ENCODE assay signal across 8 cellular contexts in the genomic region with DNA sequence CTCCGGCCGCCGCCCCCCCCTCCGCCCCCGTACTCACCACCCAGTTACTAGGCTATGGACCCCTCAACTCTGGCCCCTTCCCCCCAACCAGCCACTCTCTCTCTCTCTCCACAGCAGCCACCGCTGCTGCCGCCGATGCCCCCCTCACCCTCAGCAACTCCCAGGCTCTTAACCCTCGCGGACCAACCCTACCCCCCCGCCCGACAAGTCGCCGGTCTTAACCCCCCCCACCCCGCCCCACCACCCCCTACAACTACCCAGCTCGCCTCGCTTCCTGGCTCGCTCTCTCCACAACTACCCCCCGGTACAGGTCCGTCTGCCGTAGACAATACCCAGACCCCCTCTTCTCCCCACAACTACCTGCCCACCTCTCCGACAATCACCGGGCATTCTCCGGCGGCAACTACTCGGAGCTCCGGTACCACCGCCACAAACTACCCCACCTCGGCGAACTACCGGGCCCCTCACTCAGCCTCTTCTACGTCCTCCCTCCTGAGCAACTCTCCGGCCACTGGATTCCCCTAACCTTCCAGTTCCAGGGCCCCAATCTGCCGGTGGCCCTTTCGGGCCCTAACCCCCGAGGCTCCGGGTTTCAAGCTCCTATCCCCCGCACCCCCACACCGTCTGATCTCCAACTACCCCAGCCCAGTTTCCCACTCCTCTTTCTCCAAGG. TPM values are rescaled to one million over a fixed set of nuclear protein-coding genes. Genes with fewer than 3 reads are reported as not detected.
DNase-seq lines count a peak whose midpoint lies in the region; ATAC-seq and TF ChIP-seq lines count a peak whose summit lies in the region.

No MANE protein-coding gene starts in this region.

- peak; percentile 47 for DNase-seq in GM20000 (ENCODE audit: low spot score)
- DNase-seq in SJSA1 (ENCODE audit: low read depth in 1 of 2, low spot score in 2 of 2), result no peak
- DNase-seq in MV-4-11 (lab: John Stamatoyannopoulos, UW), result no peak
- no peak for DNase-seq in NCI-H446 treated with DMSO at 0.1 percent for 48 hours (lab: John Stamatoyannopoulos, UW)

- no peak for ATAC-seq in GM21529 (IDR thresholded peaks at IDR 0.05; ENCODE audit: unreplicated experiment)
- ATAC-seq in HG03521 (IDR thresholded peaks at IDR 0.05; ENCODE audit: unreplicated experiment), result no peak

- H3K27me3 ChIP-seq in SJSA1 (replicated peaks), result no peaks in the 10 kb centered on the region
- H3K27me3 ChIP-seq in ectodermal cell (ENCODE audit: control insufficient read depth, insufficient read depth, low read length, poor library complexity, severe bottlenecking), result no peaks in the 10 kb centered on the region
- H3K27me3 ChIP-seq in muscle layer of duodenum (ENCODE audit: low read depth, low read length), result no peaks in the 10 kb centered on the region

- H3K4me3 ChIP-seq in SJSA1, result peak overlapping the region; percentile 60
- H3K4me3 ChIP-seq in ectodermal cell (ENCODE audit: insufficient read depth, low read depth, low read length), result peak overlapping the region; percentile 70
- H3K4me3 ChIP-seq in muscle layer of duodenum (ENCODE audit: low read depth in 1 of 2, low read length in 2 of 2), result peak overlapping the region; percentile 92 to 96

- H3K4me1 ChIP-seq in SJSA1 (replicated peaks), result peaks cover 31% of the 10 kb centered on the region
- H3K4me1 ChIP-seq in ectodermal cell (ENCODE audit: control insufficient read depth, insufficient read depth, low read length), result peaks cover 15% of the 10 kb centered on the region
- H3K4me1 ChIP-seq in muscle layer of duodenum (ENCODE audit: control insufficient read depth in 1 of 2, insufficient read depth in 2 of 2, low read length in 2 of 2), result peaks cover 34 to 49% of the 10 kb centered on the region in 2 donors

- H3K9me3 ChIP-seq in SJSA1 (replicated peaks), result no peaks in the 10 kb centered on the region
- no peaks in the 10 kb centered on the region for H3K9me3 ChIP-seq in ectodermal cell (ENCODE audit: control insufficient read depth, low read length)
- H3K9me3 ChIP-seq in muscle layer of duodenum (ENCODE audit: control insufficient read depth in 1 of 2, low read length in 2 of 2), result no peaks in the 10 kb centered on the region

- H3K27ac ChIP-seq in SJSA1 (no peak overlapping the region), ectodermal cell (ENCODE audit: insufficient read depth, low read depth, low read length, poor library complexity, severe bottlenecking) (peak overlapping the region; percentile 52), muscle layer of duodenum (ENCODE audit: low read length) (peak overlapping the region; percentile 93)

- TF ChIP-seq CTCF in GM20000 (IDR thresholded peaks at IDR 0.05; ENCODE audit: extremely low read depth, missing control alignments), result no peak

- H3K36me3 ChIP-seq in SJSA1 (peaks cover 56% of the 10 kb centered on the region), ectodermal cell (ENCODE audit: control insufficient read depth, insufficient read depth, low read length) (peaks cover 22% of the 10 kb centered on the region), muscle layer of duodenum (ENCODE audit: control insufficient read depth in 1 of 2, insufficient read depth in 2 of 2, low read length in 2 of 2) (peaks cover 26 to 48% of the 10 kb centered on the region in 2 donors)

- 0% methylated on average over 27 to 32 of the region's 39 CpGs for WGBS in ectodermal cell, 2 experiments

RNA-seq across cellular contexts. Expression of a gene that starts 0.7 kb away (rescaled TPM):
- 27.5 and 30.3 TPM in 2 replicates for total RNA-seq in SJSA1 (2014; rRNA removed; shearing (Covaris generic))
- polyA plus RNA-seq in ectodermal cell (2013, experiment 1 of 4), result 89.7 TPM
- polyA plus RNA-seq in ectodermal cell (2013, experiment 2 of 4), result 99.3 TPM
- polyA plus RNA-seq in ectodermal cell (2013, experiment 3 of 4), result 72.2 TPM
- 85.3 TPM for polyA plus RNA-seq in ectodermal cell (2013, experiment 4 of 4)

RNA-seq across cellular contexts. Expression of a gene that starts 3.7 kb away (rescaled TPM):
- total RNA-seq in SJSA1 (2014; rRNA removed; shearing (Covaris generic)), result 139 and 146 TPM in 2 replicates
- 564 TPM for polyA plus RNA-seq in ectodermal cell (2013, experiment 1 of 4)
- polyA plus RNA-seq in ectodermal cell (2013, experiment 2 of 4), result 562 TPM
- polyA plus RNA-seq in ectodermal cell (2013, experiment 3 of 4), result 520 TPM
- 589 TPM for polyA plus RNA-seq in ectodermal cell (2013, experiment 4 of 4)

RNA-seq across cellular contexts. Expression of a gene that starts 4.2 kb away (rescaled TPM):
- total RNA-seq in SJSA1 (2014; rRNA removed; shearing (Covaris generic)), result 30.6 and 45.3 TPM in 2 replicates
- polyA plus RNA-seq in ectodermal cell (2013, experiment 1 of 4), result 86.8 TPM
- 86.8 TPM for polyA plus RNA-seq in ectodermal cell (2013, experiment 2 of 4)
- 62.2 TPM for polyA plus RNA-seq in ectodermal cell (2013, experiment 3 of 4)
- polyA plus RNA-seq in ectodermal cell (2013, experiment 4 of 4), result 74.7 TPM

RNA-seq across cellular contexts. Expression of a gene that starts 13.0 kb away (rescaled TPM):
- 15.5 and 21.8 TPM in 2 replicates for total RNA-seq in SJSA1 (2014; rRNA removed; shearing (Covaris generic))
- 145 TPM for polyA plus RNA-seq in ectodermal cell (2013, experiment 1 of 4)
- 143 TPM for polyA plus RNA-seq in ectodermal cell (2013, experiment 2 of 4)
- 125 TPM for polyA plus RNA-seq in ectodermal cell (2013, experiment 3 of 4)
- polyA plus RNA-seq in ectodermal cell (2013, experiment 4 of 4), result 134 TPM

RNA-seq across cellular contexts. Expression of a gene that starts 13.5 kb away (rescaled TPM):
- total RNA-seq in SJSA1 (2014; rRNA removed; shearing (Covaris generic)), result 37.2 and 52.4 TPM in 2 replicates
- 81.5 TPM for polyA plus RNA-seq in ectodermal cell (2013, experiment 1 of 4)
- 74.1 TPM for polyA plus RNA-seq in ectodermal cell (2013, experiment 2 of 4)
- 62.5 TPM for polyA plus RNA-seq in ectodermal cell (2013, experiment 3 of 4)
- 69.5 TPM for polyA plus RNA-seq in ectodermal cell (2013, experiment 4 of 4)
